Comparison of ENCODE assay signal across 20 cellular contexts in genomic region chrX:104189862-104190261, GRCh38. TPM values are rescaled to one million over a fixed set of nuclear protein-coding genes. Genes with fewer than 3 reads are reported as not detected.
DNase-seq lines count a peak whose midpoint lies in the region; ATAC-seq and TF ChIP-seq lines count a peak whose summit lies in the region.
"Had no signal": no experiment of that assay in that cellular context is flagged by ENCODE, and none has a peak within 500 bp of the region (broad histone marks: within the 10 kb centered on the region; RNA-seq: fewer than 3 reads in every experiment).

No MANE protein-coding gene starts in this region.

- no peak for DNase-seq in activated T-cell treated with anti-CD3 and anti-CD28 coated beads, Interleukin-2, amount 50 U/mL, for 24 hours
- DNase-seq in activated T-cell treated with anti-CD3 and anti-CD28 coated beads, Interleukin-2, amount 50 U/mL, for 1 hour = no peak
- DNase-seq in AG20443 (ENCODE audit: low spot score) = peak; percentile 6
- no peak for DNase-seq in Panc1 (ENCODE audit: low read depth, low spot score)
- DNase-seq in kidney glomerular epithelial cell (lab: John Stamatoyannopoulos, UW) = peak; percentile 15
- no peak for DNase-seq in tibial artery
- DNase-seq in cerebellum (ENCODE audit: low spot score) = no peak
- DNase-seq: BE2C, DMS79, KG1, NCI-H1105, NCI-H146, NCI-H2029 treated with DMSO at 0.1 percent for 48 hours, NCI-H226, NCI-H510A treated with DMSO at 0.1 percent for 48 hours, NCI-H748 treated with DMSO at 0.1 percent for 48 hours had no signal

- ATAC-seq in Panc1 (no peak), HG02798 (IDR thresholded peaks at IDR 0.05; ENCODE audit: poor library complexity, unreplicated experiment) (no peak)
- ATAC-seq: GM12878, GM23338 had no signal

- H3K4me1 ChIP-seq in Panc1 (ENCODE audit: control insufficient read depth, insufficient read depth, low read length) (no peaks in the 10 kb centered on the region), tibial artery (no peaks in the 10 kb centered on the region)
- H3K4me1 ChIP-seq: BE2C, HAP-1 had no signal

- peaks cover 16% of the 10 kb centered on the region for H3K27me3 Mint-ChIP-seq in activated T-cell treated with anti-CD3 and anti-CD28 coated beads, Interleukin-2, amount 50 U/mL, for 24 hours

- H3K36me3 ChIP-seq in Panc1 (ENCODE audit: control insufficient read depth, insufficient read depth, low read length) (peaks cover 58% of the 10 kb centered on the region), tibial artery (peaks cover 16 to 47% (median 25%) of the 10 kb centered on the region in 3 donors)
- H3K36me3 ChIP-seq: BE2C had no signal

- H3K27ac ChIP-seq in Panc1 (ENCODE audit: low read length) (no peak overlapping the region), tibial artery (no peak overlapping the region)

- in situ Hi-C loops in Panc1 (cut with HindIII; ENCODE audit: low pct_unique_long_range_greater_than_20kb, low sequenced_read_pairs) = no loop called here

- CTCF ChIA-PET in Panc1 (lab: Charles Lee) = no interaction called here

- peaks cover 53% of the 10 kb centered on the region for H3K36me3 Mint-ChIP-seq in activated T-cell treated with anti-CD3 and anti-CD28 coated beads, Interleukin-2, amount 50 U/mL, for 24 hours (ENCODE audit: low read depth)

- H3K9me3 Mint-ChIP-seq in activated T-cell treated with anti-CD3 and anti-CD28 coated beads, Interleukin-2, amount 50 U/mL, for 24 hours = no peaks in the 10 kb centered on the region
- H3K9me3 Mint-ChIP-seq: GM23338 had no signal

- peak overlapping the region; percentile 14 for H3K27ac Mint-ChIP-seq in activated T-cell treated with anti-CD3 and anti-CD28 coated beads, Interleukin-2, amount 50 U/mL, for 24 hours
- H3K27ac Mint-ChIP-seq: GM23338 had no signal

- POLR2A ChIA-PET in Panc1 (lab: Charles Lee) = no interaction called here

- BruUV-seq in Panc1 (replicated peaks; lab: Mats Ljungman, UMichigan) = TSS peak; percentile 36

- H3K4me3 Mint-ChIP-seq in activated T-cell treated with anti-CD3 and anti-CD28 coated beads, Interleukin-2, amount 50 U/mL, for 24 hours = no peak overlapping the region
- H3K4me3 Mint-ChIP-seq: GM23338 had no signal

- TF ChIP-seq CTCF in Panc1 (IDR thresholded peaks at IDR 0.05) (no peak), tibial artery (IDR thresholded peaks at IDR 0.05) (no peak)

- peaks cover 3% of the 10 kb centered on the region for H3K4me1 Mint-ChIP-seq in activated T-cell treated with anti-CD3 and anti-CD28 coated beads, Interleukin-2, amount 50 U/mL, for 24 hours (ENCODE audit: low read depth)
- H3K4me1 Mint-ChIP-seq: GM23338 had no signal

- H3K4me3 ChIP-seq in Panc1 (ENCODE audit: low read depth in 2 of 2, low read length in 2 of 2) (no peak overlapping the region), tibial artery (no peak overlapping the region)
- H3K4me3 ChIP-seq: GM12878, GM23338, HAP-1 had no signal

- no peaks in the 10 kb centered on the region for H3K9me3 ChIP-seq in Panc1 (ENCODE audit: control insufficient read depth, insufficient read depth, low read depth, low read length)
- no peaks in the 10 kb centered on the region for H3K9me3 ChIP-seq in tibial artery
- H3K9me3 ChIP-seq: BE2C, HAP-1 had no signal

- intact Hi-C loops in Panc1 (cut with micrococcal nuclease; ENCODE audit: unreplicated experiment) (no loop called here), tibial artery (cut with DNase I; ENCODE audit: low total_unique reads) (no loop called here)

- H3K27me3 ChIP-seq in Panc1 (ENCODE audit: control insufficient read depth, insufficient read depth, low read length) (no peaks in the 10 kb centered on the region), tibial artery (no peaks in the 10 kb centered on the region)
- H3K27me3 ChIP-seq: BE2C had no signal

RNA-seq across cellular contexts. Expression of gene FAM199X, which starts 23.6 kb away (rescaled TPM):
- 56.8 TPM for total RNA-seq in Panc1 (2021; ENCODE audit: unreplicated experiment)
- polyA plus RNA-seq in Panc1 (2012; ENCODE audit: insufficient read length) = 23.6 TPM
- total RNA-seq in cerebellum = 55.7 TPM

RNA-seq across cellular contexts. Expression of gene SLC25A53, which starts 33.1 kb away (rescaled TPM):
- total RNA-seq in Panc1 (2021; ENCODE audit: unreplicated experiment) (9.8 TPM), cerebellum (18.0 TPM)
- polyA plus RNA-seq in Panc1 (2012; ENCODE audit: insufficient read length) = 10.4 TPM

Comparison
In these comparisons a context has a peak if more than half of its experiments do, and no peak if none do; other contexts are left out.
1. DNase-seq: peak in AG20443 (single experiment) and kidney glomerular epithelial cell (single experiment); none in activated T-cell treated with anti-CD3 and anti-CD28 coated beads, Interleukin-2, amount 50 U/mL, for 24 hours (single experiment), activated T-cell treated with anti-CD3 and anti-CD28 coated beads, Interleukin-2, amount 50 U/mL, for 1 hour (single experiment), Panc1 (single experiment), tibial artery (0 of 2) and cerebellum (single experiment).